In genomic region chr12:81644503-81644902, GRCh38 we compare ENCODE assay signal across 8 cellular contexts.
DNase-seq lines count a peak whose midpoint lies in the region; ATAC-seq and TF ChIP-seq lines count a peak whose summit lies in the region.

No MANE protein-coding gene starts in this region.

- POLR2A ChIA-PET in Panc1 (lab: Charles Lee): no interaction called here

- H2AFZ ChIP-seq in Karpas-422 (ENCODE audit: low read length): no peak overlapping the region

- H3K4me1 ChIP-seq in Karpas-422 (ENCODE audit: low read length) (no peaks in the 10 kb centered on the region), Panc1 (ENCODE audit: control insufficient read depth, insufficient read depth, low read length) (no peaks in the 10 kb centered on the region), esophagus muscularis mucosa (peaks cover 0 to 4% (median 0%) of the 10 kb centered on the region in 4 donors), psoas muscle (no peaks in the 10 kb centered on the region)

- no peaks in the 10 kb centered on the region for H3K9me3 ChIP-seq in Karpas-422 (ENCODE audit: low read length)
- H3K9me3 ChIP-seq in Panc1 (ENCODE audit: control insufficient read depth, insufficient read depth, low read depth, low read length): no peaks in the 10 kb centered on the region
- H3K9me3 ChIP-seq in esophagus muscularis mucosa: no peaks in the 10 kb centered on the region
- H3K9me3 ChIP-seq in psoas muscle: no peaks in the 10 kb centered on the region

- no peak for TF ChIP-seq POLR2A in esophagus muscularis mucosa (IDR thresholded peaks at IDR 0.05; ENCODE audit: low read depth)

- H4K20me1 ChIP-seq in Karpas-422 (ENCODE audit: insufficient read depth, low read depth, low read length): no peaks in the 10 kb centered on the region

- H3K27me3 ChIP-seq in Karpas-422 (ENCODE audit: low read length): no peaks in the 10 kb centered on the region
- no peaks in the 10 kb centered on the region for H3K27me3 ChIP-seq in Panc1 (ENCODE audit: control insufficient read depth, insufficient read depth, low read length)
- H3K27me3 ChIP-seq in esophagus muscularis mucosa: no peaks in the 10 kb centered on the region
- H3K27me3 ChIP-seq in psoas muscle (ENCODE audit: insufficient read depth in 3 of 3, low read length in 2 of 3): no peaks in the 10 kb centered on the region

- H3K36me3 ChIP-seq in Karpas-422 (ENCODE audit: insufficient read depth, low read length): no peaks in the 10 kb centered on the region
- no peaks in the 10 kb centered on the region for H3K36me3 ChIP-seq in Panc1 (ENCODE audit: control insufficient read depth, insufficient read depth, low read length)
- no peaks in the 10 kb centered on the region for H3K36me3 ChIP-seq in esophagus muscularis mucosa
- H3K36me3 ChIP-seq in psoas muscle (ENCODE audit: insufficient read depth in 1 of 2, low read depth in 1 of 2): no peaks in the 10 kb centered on the region

- H3K9me2 ChIP-seq in Karpas-422 (replicated peaks; ENCODE audit: insufficient read depth, low read length): no peaks in the 10 kb centered on the region

- ATAC-seq in GM18858 (IDR thresholded peaks at IDR 0.05; ENCODE audit: unreplicated experiment) (peak; percentile 85), Panc1 (no peak), psoas muscle (no peak), HG02678 (IDR thresholded peaks at IDR 0.05; ENCODE audit: unreplicated experiment) (no peak), HG02970 (IDR thresholded peaks at IDR 0.05; ENCODE audit: low FRiP score, unreplicated experiment) (no peak)

- H3K4me3 ChIP-seq in AG10803 (ENCODE audit: low read length): no peak overlapping the region
- H3K4me3 ChIP-seq in Karpas-422 (ENCODE audit: low read length): no peak overlapping the region
- H3K4me3 ChIP-seq in Panc1 (ENCODE audit: low read depth in 2 of 2, low read length in 2 of 2): no peak overlapping the region
- H3K4me3 ChIP-seq in esophagus muscularis mucosa: no peak overlapping the region
- no peak overlapping the region for H3K4me3 ChIP-seq in psoas muscle

- no peak overlapping the region for H3K4me2 ChIP-seq in Karpas-422 (ENCODE audit: low read depth, low read length, poor library complexity, severe bottlenecking)

- WGBS in esophagus muscularis mucosa: 10% methylated on average over 1 of the region's 1 CpG
- WGBS in psoas muscle, 3 donors: 2 to 4% (median 4%) methylated on average over 1 of the region's 1 CpG

- in situ Hi-C loops in Panc1 (cut with HindIII; ENCODE audit: low pct_unique_long_range_greater_than_20kb, low sequenced_read_pairs): no loop called here

- no peak overlapping the region for H3K9ac ChIP-seq in Karpas-422 (ENCODE audit: low read length)

- TF ChIP-seq CTCF in AG10803 (conservative IDR thresholded peaks at IDR 0.05; ENCODE audit: low read length): peak; percentile 56
- peak; percentile 17; the same call in 1 of the 2 replicates for TF ChIP-seq CTCF in Panc1 (IDR thresholded peaks at IDR 0.05)
- peak; percentile 53 to 56 (median 56) for TF ChIP-seq CTCF in esophagus muscularis mucosa (IDR thresholded peaks at IDR 0.05)
- TF ChIP-seq CTCF in psoas muscle (IDR thresholded peaks at IDR 0.05): peak; percentile 51

- no TSS peak for BruUV-seq in Panc1 (replicated peaks; lab: Mats Ljungman, UMichigan)

- intact Hi-C loops in Panc1 (cut with micrococcal nuclease; ENCODE audit: unreplicated experiment) (loop anchor here (1.0 kb wide), 1 partner anchor 683 kb away; no protein-coding TSS in a partner anchor), esophagus muscularis mucosa (cut with DNase I) (loop anchor here (5.0 kb wide), 1 partner anchor 683 kb away; no protein-coding TSS in a partner anchor), psoas muscle (cut with DNase I) (loop anchor here in 1 of 2 donors (10.0 kb wide), 1 partner anchor 680 kb away; no protein-coding TSS in a partner anchor)

- peak; percentile 48 for DNase-seq in AG10803 (ENCODE audit: low read depth)
- DNase-seq in Karpas-422: peak; percentile 78
- DNase-seq in Panc1 (ENCODE audit: low read depth, low spot score): no peak
- DNase-seq in esophagus muscularis mucosa (ENCODE audit: extremely low spot score): no peak
- DNase-seq in psoas muscle: no peak

- no peak for TF ChIP-seq EP300 in esophagus muscularis mucosa (IDR thresholded peaks at IDR 0.05)

- no peaks in the 10 kb centered on the region for H3K79me2 ChIP-seq in Karpas-422 (ENCODE audit: low read length)

- H3K27ac ChIP-seq in Karpas-422 (ENCODE audit: low read length) (no peak overlapping the region), Panc1 (ENCODE audit: low read length) (no peak overlapping the region), esophagus muscularis mucosa (replicated peaks in 1 of 4) (no peak overlapping the region), psoas muscle (no peak overlapping the region)

- CTCF ChIA-PET in Panc1 (lab: Charles Lee): interaction anchor here (0.7 kb wide), 1 partner anchor 36 kb away, joined by 8 read pairs; no protein-coding TSS in a partner anchor

Comparison
In these comparisons a context has a peak if more than half of its experiments do, and no peak if none do; other contexts are left out.
1. DNase-seq: peak in AG10803 (single experiment) and Karpas-422 (single experiment); none in Panc1 (single experiment), esophagus muscularis mucosa (single experiment) and psoas muscle (0 of 2).
2. Peak in every context shown above with its lines, with median percentiles within 50 percentile points of each other: CTCF ChIP-seq.